34 cellular contexts compared by ENCODE assay signal in genomic region chr1:161094481-161094880, GRCh38. TPM values are rescaled to one million over a fixed set of nuclear protein-coding genes. Genes with fewer than 3 reads are reported as not detected.
"Had no signal": no experiment of that assay in that cellular context is flagged by ENCODE, and none has a peak within 500 bp of the region (broad histone marks: within the 10 kb centered on the region; RNA-seq: fewer than 3 reads in every experiment).

No MANE protein-coding gene starts in this region.

- H3K4me2 ChIP-seq: hepatocyte, smooth muscle cell had no signal

- ATAC-seq: heart right ventricle, left cardiac atrium, left lobe of liver, lower lobe of right lung, right lobe of liver had no signal

- H3K27me3 ChIP-seq: heart right ventricle, hepatocyte, ovary, right atrium auricular region, right lobe of liver, suprapubic skin, tibial artery, vagina had no signal

- H3K9me3 Mint-ChIP-seq: mesothelial cell of epicardium; nephron; neural crest cell; stimulated activated naive CD8-positive, alpha-beta T cell treated with anti-CD3 and anti-CD28 coated beads, Interleukin-15, Interleukin-2, amounts not matched to agents 100 ng/mL and 50 ng/mL, for 24 hours had no signal

- H3K4me3 Mint-ChIP-seq: mesothelial cell of epicardium; neural crest cell; stimulated activated naive CD8-positive, alpha-beta T cell treated with anti-CD3 and anti-CD28 coated beads, Interleukin-15, Interleukin-2, amounts not matched to agents 100 ng/mL and 50 ng/mL, for 24 hours had no signal

- H3K36me3 Mint-ChIP-seq: mesothelial cell of epicardium, naive B cell had no signal

- H3K79me2 ChIP-seq: hepatocyte had no signal

- H2AFZ ChIP-seq: hepatocyte had no signal

- H3K27ac ChIP-seq: heart right ventricle, hepatocyte, lower lobe of right lung, ovary, right atrium auricular region, right lobe of liver, suprapubic skin, thoracic aorta, tibial artery, vagina had no signal

- DNase-seq: heart right ventricle; kidney glomerular epithelial cell; left cardiac atrium; lower lobe of right lung; mammary epithelial cell; mesenchymal stem cell; naive B cell; nucleus accumbens; ovary; right lobe of liver; stimulated activated CD4-positive, alpha-beta T cell treated with anti-CD3 and anti-CD28 coated beads, Interleukin-1b, Interleukin-23, amount 100 ng/mL, for 48 hours; stimulated activated CD4-positive, alpha-beta T cell treated with anti-CD3 and anti-CD28 coated beads, Interleukin-2, amount 100 ng/mL, for 48 hours; stimulated activated CD4-positive, alpha-beta T cell treated with anti-CD3 and anti-CD28 coated beads, Interleukin-4, amount 100 ng/mL, for 4 hours; stimulated activated naive CD4-positive, alpha-beta T cell; trophoblast cell had no signal

- H3K27ac Mint-ChIP-seq: mesothelial cell of epicardium; nephron; progenitor cell of endocrine pancreas; stimulated activated naive CD8-positive, alpha-beta T cell treated with anti-CD3 and anti-CD28 coated beads, Interleukin-15, Interleukin-2, amounts not matched to agents 100 ng/mL and 50 ng/mL, for 24 hours had no signal

- H3K4me3 ChIP-seq: heart right ventricle, hepatocyte, lower lobe of right lung, ovary, right atrium auricular region, right lobe of liver, smooth muscle cell, suprapubic skin, thoracic aorta, tibial artery, vagina had no signal

- H3K9me3 ChIP-seq: heart right ventricle, lower lobe of right lung, ovary, right atrium auricular region, right lobe of liver, suprapubic skin, thoracic aorta, tibial artery, vagina had no signal

- FAIRE-seq: keratinocyte had no signal

- H3K27me3 Mint-ChIP-seq: stimulated activated naive CD8-positive, alpha-beta T cell treated with anti-CD3 and anti-CD28 coated beads, Interleukin-15, Interleukin-2, amounts not matched to agents 100 ng/mL and 50 ng/mL, for 24 hours had no signal

- H3K36me3 ChIP-seq: ovary, right atrium auricular region, right lobe of liver, suprapubic skin, thoracic aorta, vagina had no signal

RNA-seq across cellular contexts. Expression of gene KLHDC9, which starts 3.7 kb away (rescaled TPM):
- total RNA-seq: mononuclear cell, skeletal muscle tissue had no signal

RNA-seq across cellular contexts. Expression of gene NECTIN4, which starts 5.1 kb away (rescaled TPM):
- total RNA-seq: left lobe of liver, liver, neural crest cell, right lobe of liver, skeletal muscle tissue had no signal

RNA-seq across cellular contexts. Expression of gene ARHGAP30, which starts 24.8 kb away (rescaled TPM):
- total RNA-seq: neural crest cell, progenitor cell of endocrine pancreas, pulmonary artery endothelial cell, renal cortical epithelial cell had no signal
